Comparison of ENCODE assay signal across 22 cellular contexts in the genomic region with DNA sequence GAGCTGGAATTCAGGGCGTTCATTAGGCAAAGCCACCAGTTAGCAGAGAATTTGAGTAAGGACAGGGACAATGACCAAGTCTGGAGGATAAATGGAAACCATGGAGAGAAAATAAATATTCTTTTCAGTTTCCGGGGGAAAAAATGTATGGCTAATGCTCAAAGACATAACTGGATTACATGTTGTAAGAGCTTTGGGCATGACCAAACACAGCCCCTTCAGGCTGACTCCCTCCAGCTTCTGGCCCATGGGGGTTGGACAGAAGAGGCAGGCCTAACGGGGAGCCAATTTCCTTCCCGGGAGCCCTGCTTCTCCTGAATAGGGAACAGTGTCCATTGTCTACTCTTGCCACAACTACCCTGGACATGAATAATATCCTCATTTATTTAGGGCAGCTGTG. TPM values are rescaled to one million over a fixed set of nuclear protein-coding genes. Genes with fewer than 3 reads are reported as not detected.
DNase-seq lines count a peak whose midpoint lies in the region; ATAC-seq and TF ChIP-seq lines count a peak whose summit lies in the region.
"Had no signal": no experiment of that assay in that cellular context is flagged by ENCODE, and none has a peak within 500 bp of the region (broad histone marks: within the 10 kb centered on the region; RNA-seq: fewer than 3 reads in every experiment).

No MANE protein-coding gene starts in this region.

- H3K27ac ChIP-seq in RWPE2 (ENCODE audit: poor library complexity, severe bottlenecking) = no peak overlapping the region
- H3K27ac ChIP-seq in mesendoderm (ENCODE audit: low read depth, low read length) = no peak overlapping the region
- no peak overlapping the region for H3K27ac ChIP-seq in neuronal stem cell (replicated peaks; ENCODE audit: low read length)
- H3K27ac ChIP-seq in stomach = no peak overlapping the region
- H3K27ac ChIP-seq in esophagus squamous epithelium = no peak overlapping the region
- H3K27ac ChIP-seq: GM23248 had no signal

- no peaks in the 10 kb centered on the region for H3K36me3 ChIP-seq in RWPE2 (ENCODE audit: low read depth)
- H3K36me3 ChIP-seq in mesendoderm (ENCODE audit: control insufficient read depth, insufficient read depth, low read length) = no peaks in the 10 kb centered on the region
- no peaks in the 10 kb centered on the region for H3K36me3 ChIP-seq in neuronal stem cell (replicated peaks in 1 of 2; ENCODE audit: control insufficient read depth in 2 of 2, insufficient read depth in 2 of 2, low read length in 2 of 2)
- no peaks in the 10 kb centered on the region for H3K36me3 ChIP-seq in stomach
- H3K36me3 ChIP-seq in esophagus squamous epithelium = no peaks in the 10 kb centered on the region
- H3K36me3 ChIP-seq: BE2C had no signal

- H3K56ac ChIP-seq in mesendoderm (ENCODE audit: low read length) = no peak overlapping the region

- DNase-seq in RWPE2 (ENCODE audit: low spot score) (no peak), epithelial cell of esophagus (ENCODE audit: low read depth) (peak; percentile 77), mesendoderm (no peak), neuronal stem cell (ENCODE audit: low spot score) (no peak), stomach (no peak), esophagus squamous epithelium (lab: John Stamatoyannopoulos, UW) (no peak)
- DNase-seq: 8988T; BE2C; C1 segment of cervical spinal cord; CD4-positive, CD25-positive, alpha-beta regulatory T cell; CD8-positive, alpha-beta memory T cell; COR-L47; DMS 273 treated with DMSO at 0.1 percent for 48 hours; DMS53; DND-41; EL; GM23248; HCEC 1CT; IMR-90 had no signal

- no peaks in the 10 kb centered on the region for H3K79me2 ChIP-seq in mesendoderm (ENCODE audit: control insufficient read depth, insufficient read depth, low read length)

- H3K4me1 ChIP-seq in RWPE2 (ENCODE audit: insufficient read depth, poor library complexity, severe bottlenecking) (peaks cover 18% of the 10 kb centered on the region), mesendoderm (ENCODE audit: control insufficient read depth, low read depth, low read length) (no peaks in the 10 kb centered on the region), neuronal stem cell (ENCODE audit: control insufficient read depth in 2 of 2, insufficient read depth in 1 of 2, low read depth in 1 of 2, low read length in 2 of 2) (peaks cover 0 to 2% of the 10 kb centered on the region in 2 donors), stomach (no peaks in the 10 kb centered on the region), esophagus squamous epithelium (no peaks in the 10 kb centered on the region)
- H3K4me1 ChIP-seq: BE2C had no signal

- ATAC-seq in RWPE2 (ENCODE audit: low read depth) (0 out of 3 replicates have a peak, but pooled peaks have one; percentile 31), HG03521 (IDR thresholded peaks at IDR 0.05; ENCODE audit: unreplicated experiment) (no peak)
- ATAC-seq: GM12878 had no signal

- H3K4me2 ChIP-seq in mesendoderm (ENCODE audit: low read length) (no peak overlapping the region), neuronal stem cell (ENCODE audit: insufficient read depth, low read length, poor library complexity, severe bottlenecking) (no peak overlapping the region)

- H3K18ac ChIP-seq in mesendoderm (ENCODE audit: low read length) = peak overlapping the region; percentile 77
- H3K18ac ChIP-seq in neuronal stem cell (ENCODE audit: low read length) = no peak overlapping the region

- TF ChIP-seq POLR2A in stomach (IDR thresholded peaks at IDR 0.05) (no peak), esophagus squamous epithelium (IDR thresholded peaks at IDR 0.05) (no peak)

- H2BK120ac ChIP-seq in mesendoderm (ENCODE audit: low read depth, low read length) = no peak overlapping the region
- H2BK120ac ChIP-seq in neuronal stem cell (ENCODE audit: low read depth, low read length) = no peak overlapping the region

- no peak overlapping the region for H4K91ac ChIP-seq in neuronal stem cell (ENCODE audit: low read depth, low read length, poor library complexity)

- H3K79me1 ChIP-seq in mesendoderm (ENCODE audit: low read length) = no peaks in the 10 kb centered on the region
- H3K79me1 ChIP-seq in neuronal stem cell (ENCODE audit: low read depth, low read length) = no peaks in the 10 kb centered on the region

- no CpG with 5 or more reads among the region's 4 CpGs for WGBS in mesendoderm (ENCODE audit: extremely low coverage, insufficient coverage, low lambda C conversion rate)
- no CpG with 5 or more reads among the region's 4 CpGs for WGBS in neuronal stem cell (ENCODE audit: extremely low coverage in 2 of 2, insufficient read length in 2 of 2, insufficient replicate concordance in 1 of 2), 2 donors
- 60 to 81% (median 74%) methylated on average over 4 of the region's 4 CpGs for WGBS in stomach, 5 donors
- WGBS in esophagus squamous epithelium, 2 donors = 22 to 24% methylated on average over 2 to 4 of the region's 4 CpGs

- no peaks in the 10 kb centered on the region for H3K27me3 ChIP-seq in RWPE2 (ENCODE audit: insufficient read depth, poor library complexity, severe bottlenecking)
- no peaks in the 10 kb centered on the region for H3K27me3 ChIP-seq in mesendoderm (ENCODE audit: insufficient read depth, low read length, poor library complexity)
- H3K27me3 ChIP-seq in neuronal stem cell (ENCODE audit: control insufficient read depth in 3 of 3, insufficient read depth in 3 of 3, low read depth in 1 of 3, low read length in 3 of 3) = peaks cover 0 to 3% (median 0%) of the 10 kb centered on the region in 3 experiments
- no peaks in the 10 kb centered on the region for H3K27me3 ChIP-seq in stomach
- peaks cover 0 to 7% (median 0%) of the 10 kb centered on the region in 4 donors for H3K27me3 ChIP-seq in esophagus squamous epithelium
- H3K27me3 ChIP-seq: BE2C had no signal

- peak overlapping the region; percentile 29 for H2AFZ ChIP-seq in neuronal stem cell (ENCODE audit: low read length)
- H2AFZ ChIP-seq: GM23248 had no signal

- H4K8ac ChIP-seq in mesendoderm (ENCODE audit: low read depth, low read length) (no peak overlapping the region), neuronal stem cell (ENCODE audit: low read depth, low read length) (no peak overlapping the region)

- H2BK15ac ChIP-seq in mesendoderm (replicated peaks; ENCODE audit: low read depth) (peak overlapping the region; percentile 88), neuronal stem cell (ENCODE audit: low read length) (no peak overlapping the region)

- H3K23ac ChIP-seq in mesendoderm (ENCODE audit: low read length) (no peak overlapping the region), neuronal stem cell (ENCODE audit: low read depth, low read length, poor library complexity) (no peak overlapping the region)

- H3K4me3 ChIP-seq in RWPE2 (ENCODE audit: severe bottlenecking) (no peak overlapping the region), epithelial cell of esophagus (ENCODE audit: low read length) (no peak overlapping the region), mesendoderm (ENCODE audit: low read length) (no peak overlapping the region), neuronal stem cell (ENCODE audit: low read length in 2 of 2) (no peak overlapping the region), stomach (no peak overlapping the region), esophagus squamous epithelium (no peak overlapping the region)
- H3K4me3 ChIP-seq: GM12878, GM23248 had no signal

- intact Hi-C loops in stomach (cut with DNase I; ENCODE audit: low total_unique reads) = no loop called here
- intact Hi-C loops in esophagus squamous epithelium (cut with DNase I) = no loop called here

- no peak overlapping the region for H2BK12ac ChIP-seq in neuronal stem cell (ENCODE audit: low read length)

- no peak overlapping the region for H4K5ac ChIP-seq in mesendoderm (ENCODE audit: low read length)

- H2AK5ac ChIP-seq in mesendoderm (ENCODE audit: low read length) (no peak overlapping the region), neuronal stem cell (ENCODE audit: low read depth, low read length) (no peak overlapping the region)

- H3K14ac ChIP-seq in neuronal stem cell (ENCODE audit: low read length) = no peak overlapping the region

- H2BK5ac ChIP-seq in mesendoderm (ENCODE audit: low read length) (no peak overlapping the region), neuronal stem cell (ENCODE audit: low read length) (no peak overlapping the region)

- TF ChIP-seq EP300 in stomach (IDR thresholded peaks at IDR 0.05) = no peak

- H3K9me3 ChIP-seq in RWPE2 (ENCODE audit: severe bottlenecking) (no peaks in the 10 kb centered on the region), neuronal stem cell (replicated peaks in 1 of 2; ENCODE audit: control insufficient read depth in 2 of 2, insufficient read depth in 1 of 2, low read depth in 1 of 2, low read length in 2 of 2) (no peaks in the 10 kb centered on the region), stomach (no peaks in the 10 kb centered on the region), esophagus squamous epithelium (no peaks in the 10 kb centered on the region)
- H3K9me3 ChIP-seq: BE2C had no signal

- H3K4ac ChIP-seq in mesendoderm (ENCODE audit: low read depth, low read length) (no peak overlapping the region), neuronal stem cell (ENCODE audit: low read length) (no peak overlapping the region)

- H3K9ac ChIP-seq in mesendoderm (ENCODE audit: low read length) = no peak overlapping the region
- no peak overlapping the region for H3K9ac ChIP-seq in neuronal stem cell (ENCODE audit: low read depth, low read length, poor library complexity)
- H3K9ac ChIP-seq: GM23248 had no signal

- no peak for TF ChIP-seq CTCF in RWPE2 (IDR thresholded peaks at IDR 0.05; ENCODE audit: poor library complexity, severe bottlenecking)
- no peak for TF ChIP-seq CTCF in epithelial cell of esophagus (IDR thresholded peaks at IDR 0.05; ENCODE audit: insufficient read depth, low read depth, low read length, missing control alignments)
- no peak for TF ChIP-seq CTCF in stomach (IDR thresholded peaks at IDR 0.05)
- TF ChIP-seq CTCF in esophagus squamous epithelium (IDR thresholded peaks at IDR 0.05) = no peak

RNA-seq across cellular contexts. Expression of a gene that starts 39.5 kb away (rescaled TPM):
- polyA plus RNA-seq in mesendoderm (2013, experiment 1 of 2) = 2.0 TPM
- 2.1 TPM for polyA plus RNA-seq in mesendoderm (2013, experiment 2 of 2)
- 0.57 TPM for polyA plus RNA-seq in neuronal stem cell (2013, experiment 1 of 2)
- polyA plus RNA-seq in neuronal stem cell (2013, experiment 2 of 2) = 0.54 TPM
- total RNA-seq in stomach (1 to 10 TPM in 1 of 5 donors, not detected in 4; 2.2 TPM), esophagus squamous epithelium (not detected)
- not detected for polyA plus RNA-seq in stomach
- total RNA-seq: CD4-positive, CD25-positive, alpha-beta regulatory T cell; CD8-positive, alpha-beta memory T cell; G401; GM12878; GM23248; IMR-90 had no signal
- polyA plus RNA-seq: CD4-positive, CD25-positive, alpha-beta regulatory T cell; CD8-positive, alpha-beta memory T cell; GM12878; GM23248; IMR-90 had no signal
